Comparison of ENCODE assay signal across 8 cellular contexts in the genomic region with DNA sequence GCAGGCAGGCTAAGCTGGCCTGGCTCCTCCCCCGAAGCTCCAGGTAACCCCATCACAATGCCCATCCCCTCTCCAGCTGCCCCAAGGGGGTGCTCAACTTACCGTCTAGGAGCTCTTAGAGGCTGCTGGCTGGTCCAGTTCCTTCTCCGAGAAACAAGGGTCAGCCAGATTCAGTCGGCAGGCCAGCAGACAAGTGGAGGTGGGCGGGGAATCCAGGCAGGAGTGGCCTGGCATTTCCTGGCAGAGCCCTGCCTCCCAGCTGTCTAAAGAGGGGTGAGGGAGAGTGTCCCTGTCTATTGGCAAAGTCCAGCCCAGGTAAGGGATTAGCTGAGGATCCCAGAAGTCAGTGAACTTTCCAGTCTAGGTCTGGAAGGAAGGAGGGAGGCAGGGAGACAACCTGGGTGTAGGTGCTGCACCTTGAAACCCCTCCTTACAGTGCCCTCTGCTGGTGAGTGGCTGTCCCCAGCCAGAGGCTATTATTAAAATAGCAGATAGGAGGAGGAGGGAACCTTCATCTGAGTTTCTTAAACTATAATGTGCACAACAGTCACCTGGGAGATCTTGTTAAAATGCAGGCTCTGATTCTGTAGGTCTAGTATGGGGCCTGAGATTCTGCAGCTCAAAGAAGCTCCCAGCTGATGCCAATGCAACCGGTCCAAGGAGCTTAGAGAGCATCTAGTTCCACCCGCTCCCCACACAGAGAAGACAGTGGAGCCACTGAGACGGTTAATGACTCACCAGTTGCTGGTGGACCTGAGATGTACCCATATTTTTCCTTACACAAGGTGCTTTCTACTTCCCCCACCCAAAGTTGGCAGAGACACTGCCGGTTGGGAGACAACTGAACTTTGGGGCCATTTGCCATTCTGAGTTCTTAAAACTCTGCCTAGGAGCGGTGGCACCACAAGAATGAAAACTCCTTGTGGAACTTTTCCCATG. TPM values are rescaled to one million over a fixed set of nuclear protein-coding genes. Genes with fewer than 3 reads are reported as not detected.
DNase-seq lines count a peak whose midpoint lies in the region; ATAC-seq and TF ChIP-seq lines count a peak whose summit lies in the region.

A gene with protein sequence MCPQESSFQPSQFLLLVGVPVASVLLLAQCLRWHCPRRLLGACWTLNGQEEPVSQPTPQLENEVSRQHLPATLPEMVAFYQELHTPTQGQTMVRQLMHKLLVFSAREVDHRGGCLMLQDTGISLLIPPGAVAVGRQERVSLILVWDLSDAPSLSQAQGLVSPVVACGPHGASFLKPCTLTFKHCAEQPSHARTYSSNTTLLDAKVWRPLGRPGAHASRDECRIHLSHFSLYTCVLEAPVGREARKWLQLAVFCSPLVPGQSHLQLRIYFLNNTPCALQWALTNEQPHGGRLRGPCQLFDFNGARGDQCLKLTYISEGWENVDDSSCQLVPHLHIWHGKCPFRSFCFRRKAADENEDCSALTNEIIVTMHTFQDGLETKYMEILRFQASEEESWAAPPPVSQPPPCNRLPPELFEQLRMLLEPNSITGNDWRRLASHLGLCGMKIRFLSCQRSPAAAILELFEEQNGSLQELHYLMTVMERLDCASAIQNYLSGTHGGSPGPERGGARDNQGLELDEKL (minus strand): TSS at position 162 of the 939 bp plus-strand sequence. CDS start 4,147 bp downstream, outside the sequence.

- peak; percentile 78 for DNase-seq in Caki2 (ENCODE audit: low read depth)
- DNase-seq in amniotic epithelial cell (ENCODE audit: low read depth): peak; percentile 17
- peak; percentile 50 for DNase-seq in iPS DF 19.7 (ENCODE audit: low read depth, low spot score)
- peak; percentile 61 for DNase-seq in stimulated activated CD4-positive, alpha-beta T cell treated with anti-CD3 and anti-CD28 coated beads, Interleukin-4, amount 100 ng/mL, for 24 hours
- DNase-seq in NCI-H1048 (lab: John Stamatoyannopoulos, UW): no peak

- ATAC-seq in HG03378 (IDR thresholded peaks at IDR 0.05; ENCODE audit: unreplicated experiment) (peak; percentile 46), SK-N-SH treated with all-trans-retinoic acid at 6 μM for 48 hours (peak; percentile 75; the same call in 2 of the 3 replicates), HG02840 (IDR thresholded peaks at IDR 0.05; ENCODE audit: low FRiP score, unreplicated experiment) (no peak)

- in situ Hi-C loops in Caki2 (cut with HindIII; ENCODE audit: low pct_unique_long_range_greater_than_20kb, low sequenced_read_pairs): no loop called here

TF ChIP-seq in SK-N-SH treated with all-trans-retinoic acid at 6 μM for 48 hours, 23 proteins besides CTCF, POLR2A, EP300 and RAD21:
- no peak for TF ChIP-seq CSDC2 (CRISPR knock-in tag; IDR thresholded peaks at IDR 0.05)
- TF ChIP-seq ESRRG (CRISPR knock-in tag; IDR thresholded peaks at IDR 0.05): no peak
- TF ChIP-seq, protein P1, sequence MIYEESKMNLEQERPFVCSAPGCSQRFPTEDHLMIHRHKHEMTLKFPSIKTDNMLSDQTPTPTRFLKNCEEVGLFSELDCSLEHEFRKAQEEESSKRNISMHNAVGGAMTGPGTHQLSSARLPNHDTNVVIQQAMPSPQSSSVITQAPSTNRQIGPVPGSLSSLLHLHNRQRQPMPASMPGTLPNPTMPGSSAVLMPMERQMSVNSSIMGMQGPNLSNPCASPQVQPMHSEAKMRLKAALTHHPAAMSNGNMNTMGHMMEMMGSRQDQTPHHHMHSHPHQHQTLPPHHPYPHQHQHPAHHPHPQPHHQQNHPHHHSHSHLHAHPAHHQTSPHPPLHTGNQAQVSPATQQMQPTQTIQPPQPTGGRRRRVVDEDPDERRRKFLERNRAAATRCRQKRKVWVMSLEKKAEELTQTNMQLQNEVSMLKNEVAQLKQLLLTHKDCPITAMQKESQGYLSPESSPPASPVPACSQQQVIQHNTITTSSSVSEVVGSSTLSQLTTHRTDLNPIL (CRISPR knock-in tag; IDR thresholded peaks at IDR 0.05; ENCODE audit: low read depth): no peak
- TF ChIP-seq, protein P2, sequence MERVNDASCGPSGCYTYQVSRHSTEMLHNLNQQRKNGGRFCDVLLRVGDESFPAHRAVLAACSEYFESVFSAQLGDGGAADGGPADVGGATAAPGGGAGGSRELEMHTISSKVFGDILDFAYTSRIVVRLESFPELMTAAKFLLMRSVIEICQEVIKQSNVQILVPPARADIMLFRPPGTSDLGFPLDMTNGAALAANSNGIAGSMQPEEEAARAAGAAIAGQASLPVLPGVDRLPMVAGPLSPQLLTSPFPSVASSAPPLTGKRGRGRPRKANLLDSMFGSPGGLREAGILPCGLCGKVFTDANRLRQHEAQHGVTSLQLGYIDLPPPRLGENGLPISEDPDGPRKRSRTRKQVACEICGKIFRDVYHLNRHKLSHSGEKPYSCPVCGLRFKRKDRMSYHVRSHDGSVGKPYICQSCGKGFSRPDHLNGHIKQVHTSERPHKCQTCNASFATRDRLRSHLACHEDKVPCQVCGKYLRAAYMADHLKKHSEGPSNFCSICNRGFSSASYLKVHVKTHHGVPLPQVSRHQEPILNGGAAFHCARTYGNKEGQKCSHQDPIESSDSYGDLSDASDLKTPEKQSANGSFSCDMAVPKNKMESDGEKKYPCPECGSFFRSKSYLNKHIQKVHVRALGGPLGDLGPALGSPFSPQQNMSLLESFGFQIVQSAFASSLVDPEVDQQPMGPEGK (CRISPR knock-in tag; IDR thresholded peaks at IDR 0.05; ENCODE audit: borderline replicate concordance): no peak
- TF ChIP-seq ISL1 (CRISPR knock-in tag; IDR thresholded peaks at IDR 0.05): no peak
- TF ChIP-seq ARNTL (CRISPR knock-in tag; IDR thresholded peaks at IDR 0.05; ENCODE audit: borderline replicate concordance, low read depth): no peak
- TF ChIP-seq, protein P3, sequence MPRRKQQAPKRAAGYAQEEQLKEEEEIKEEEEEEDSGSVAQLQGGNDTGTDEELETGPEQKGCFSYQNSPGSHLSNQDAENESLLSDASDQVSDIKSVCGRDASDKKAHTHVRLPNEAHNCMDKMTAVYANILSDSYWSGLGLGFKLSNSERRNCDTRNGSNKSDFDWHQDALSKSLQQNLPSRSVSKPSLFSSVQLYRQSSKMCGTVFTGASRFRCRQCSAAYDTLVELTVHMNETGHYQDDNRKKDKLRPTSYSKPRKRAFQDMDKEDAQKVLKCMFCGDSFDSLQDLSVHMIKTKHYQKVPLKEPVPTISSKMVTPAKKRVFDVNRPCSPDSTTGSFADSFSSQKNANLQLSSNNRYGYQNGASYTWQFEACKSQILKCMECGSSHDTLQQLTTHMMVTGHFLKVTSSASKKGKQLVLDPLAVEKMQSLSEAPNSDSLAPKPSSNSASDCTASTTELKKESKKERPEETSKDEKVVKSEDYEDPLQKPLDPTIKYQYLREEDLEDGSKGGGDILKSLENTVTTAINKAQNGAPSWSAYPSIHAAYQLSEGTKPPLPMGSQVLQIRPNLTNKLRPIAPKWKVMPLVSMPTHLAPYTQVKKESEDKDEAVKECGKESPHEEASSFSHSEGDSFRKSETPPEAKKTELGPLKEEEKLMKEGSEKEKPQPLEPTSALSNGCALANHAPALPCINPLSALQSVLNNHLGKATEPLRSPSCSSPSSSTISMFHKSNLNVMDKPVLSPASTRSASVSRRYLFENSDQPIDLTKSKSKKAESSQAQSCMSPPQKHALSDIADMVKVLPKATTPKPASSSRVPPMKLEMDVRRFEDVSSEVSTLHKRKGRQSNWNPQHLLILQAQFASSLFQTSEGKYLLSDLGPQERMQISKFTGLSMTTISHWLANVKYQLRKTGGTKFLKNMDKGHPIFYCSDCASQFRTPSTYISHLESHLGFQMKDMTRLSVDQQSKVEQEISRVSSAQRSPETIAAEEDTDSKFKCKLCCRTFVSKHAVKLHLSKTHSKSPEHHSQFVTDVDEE (CRISPR knock-in tag; IDR thresholded peaks at IDR 0.05): no peak
- TF ChIP-seq BACH2 (CRISPR knock-in tag; IDR thresholded peaks at IDR 0.05; ENCODE audit: borderline replicate concordance): no peak
- TF ChIP-seq TOX (CRISPR knock-in tag; IDR thresholded peaks at IDR 0.05; ENCODE audit: borderline replicate concordance): no peak
- no peak for TF ChIP-seq ZNF565 (CRISPR knock-in tag; conservative IDR thresholded peaks at IDR 0.05; ENCODE audit: low read depth)
- no peak for TF ChIP-seq ZFP30 (CRISPR knock-in tag; IDR thresholded peaks at IDR 0.05)
- no peak for TF ChIP-seq SNAI2 (CRISPR knock-in tag; IDR thresholded peaks at IDR 0.05)
- no peak for TF ChIP-seq RARB (CRISPR knock-in tag; IDR thresholded peaks at IDR 0.05)
- no peak for TF ChIP-seq PPARA (CRISPR knock-in tag; IDR thresholded peaks at IDR 0.05; ENCODE audit: borderline replicate concordance)
- TF ChIP-seq GLIS3 (CRISPR knock-in tag; IDR thresholded peaks at IDR 0.05): no peak

RNA-seq across cellular contexts. Expression of the gene that starts here (rescaled TPM):
- total RNA-seq in Caki2 (2014; rRNA removed; shearing (Covaris generic); ENCODE audit: low replicate concordance): 1.1 and 4.4 TPM in 2 replicates
